Comparison of ENCODE assay signal across 8 cellular contexts in genomic region chr5:133610489-133611356, GRCh38. TPM values are rescaled to one million over a fixed set of nuclear protein-coding genes. Genes with fewer than 3 reads are reported as not detected.
DNase-seq lines count a peak whose midpoint lies in the region; ATAC-seq, FAIRE-seq and TF ChIP-seq lines count a peak whose summit lies in the region.

No MANE protein-coding gene starts in this region.

- H3K4me2 ChIP-seq in BLaER1 (peak overlapping the region; percentile 83), GM23248 (ENCODE audit: unreplicated experiment) (no peak overlapping the region)

- no peaks in the 10 kb centered on the region for H3K79me2 ChIP-seq in GM23248 (ENCODE audit: insufficient read depth)

- H3K9me3 ChIP-seq in BLaER1 (no peaks in the 10 kb centered on the region), GM23248 (ENCODE audit: low read depth) (no peaks in the 10 kb centered on the region)

- H3F3A ChIP-seq in GM23248 (ENCODE audit: insufficient read depth) = no peaks in the 10 kb centered on the region

- peak; percentile 80 for TF ChIP-seq CTCF in bronchial epithelial cell (IDR thresholded peaks at IDR 0.05; ENCODE audit: insufficient read depth, low read length, severe bottlenecking)

- 4 to 5% methylated on average over 34 to 57 of the region's 57 CpGs for WGBS in GM23248 (ENCODE audit: low coverage in 1 of 2, low lambda C conversion rate in 2 of 2, missing lambda C conversion rate in 2 of 2), 2 experiments

- peaks cover 64% of the 10 kb centered on the region for H3K27me3 ChIP-seq in BLaER1
- peaks cover 72% of the 10 kb centered on the region for H3K27me3 ChIP-seq in GM23248 (replicated peaks; ENCODE audit: insufficient read depth)
- peaks cover 28% of the 10 kb centered on the region for H3K27me3 ChIP-seq in bronchial epithelial cell (ENCODE audit: control insufficient read depth, insufficient read depth, low read length)

- H2AFZ ChIP-seq in GM23248 = no peak overlapping the region

- peak overlapping the region; percentile 64 for H3K4me3 ChIP-seq in BLaER1
- no peak overlapping the region for H3K4me3 ChIP-seq in GM23248
- peak overlapping the region; percentile 7 for H3K4me3 ChIP-seq in bronchial epithelial cell (ENCODE audit: low read depth, low read length)

- H3K9me2 ChIP-seq in GM23248 (ENCODE audit: insufficient read depth) = no peaks in the 10 kb centered on the region

- no peak overlapping the region for H3K9ac ChIP-seq in BLaER1
- H3K9ac ChIP-seq in GM23248 = no peak overlapping the region

- H4K20me1 ChIP-seq in BLaER1 (peaks cover 33% of the 10 kb centered on the region), GM23248 (ENCODE audit: insufficient read depth) (no peaks in the 10 kb centered on the region)

- peak; percentile 65 for DNase-seq in GM23248
- peak; percentile 40 for DNase-seq in bronchial epithelial cell (ENCODE audit: low read depth)
- DNase-seq in inferior parietal cortex (ENCODE audit: extremely low spot score) = peak; percentile 58
- peak; percentile 40 for DNase-seq in stimulated activated CD4-positive, alpha-beta T cell treated with anti-CD3 and anti-CD28 coated beads, Interleukin-12 subunit alpha, Interleukin-12 subunit beta, amount 100 ng/mL, for 4 hours
- DNase-seq in OCI-M2 (lab: John Stamatoyannopoulos, UW; ENCODE audit: unreplicated experiment) = no peak

- no peak for ATAC-seq in GM18502 (IDR thresholded peaks at IDR 0.05; ENCODE audit: poor library complexity, unreplicated experiment)

- H3K27ac ChIP-seq in BLaER1 = no peak overlapping the region
- H3K27ac ChIP-seq in GM23248 = no peak overlapping the region

- no peak for FAIRE-seq in bronchial epithelial cell (lab: Jason Lieb, UNC)

- H3K36me3 ChIP-seq in BLaER1 (no peaks in the 10 kb centered on the region), GM23248 (ENCODE audit: low read depth) (no peaks in the 10 kb centered on the region), bronchial epithelial cell (ENCODE audit: control insufficient read depth, insufficient read depth, low read length) (no peaks in the 10 kb centered on the region)

- H3K4me1 ChIP-seq in BLaER1 (peaks cover 22% of the 10 kb centered on the region), GM23248 (ENCODE audit: insufficient read depth) (no peaks in the 10 kb centered on the region)

- in situ Hi-C loops in GM23248 (cut with MboI) = no loop called here

TF ChIP-seq in PFSK-1, 5 proteins besides CTCF, POLR2A, EP300 and RAD21:
- TF ChIP-seq SIN3A (IDR thresholded peaks at IDR 0.05; ENCODE audit: borderline replicate concordance, insufficient read depth, low read length) = no peak
- no peak for TF ChIP-seq TAF1 (IDR thresholded peaks at IDR 0.05; ENCODE audit: borderline replicate concordance, insufficient read depth, low read length)
- peak; percentile 93 to 96 for TF ChIP-seq REST (IDR thresholded peaks at IDR 0.05; ENCODE audit: insufficient read depth in 1 of 2, low read depth in 2 of 2, low read length in 2 of 2)
- peak; percentile 13 for TF ChIP-seq FOXP2 (optimal IDR thresholded peaks at IDR 0.05; ENCODE audit: borderline replicate concordance, extremely low read depth, extremely low read length, insufficient read depth)

RNA-seq across cellular contexts. Expression of gene FSTL4, which starts 1.6 kb away (rescaled TPM):
- not detected in 2 replicates for total RNA-seq in GM23248 (2014; rRNA removed; shearing (Covaris generic))
- not detected in 2 replicates for polyA plus RNA-seq in GM23248 (2016; fragmentation: Nextera tagmentation; extraction: Ambion mirVana)
- polyA plus RNA-seq in PFSK-1 (2012; ENCODE audit: insufficient read length, low read depth) = 0.99 TPM
- total RNA-seq in bronchial epithelial cell = 0.26 TPM in 1 of 2 replicates, not detected in the other
